ENCODE assay signal across 13 cellular contexts in the genomic region with DNA sequence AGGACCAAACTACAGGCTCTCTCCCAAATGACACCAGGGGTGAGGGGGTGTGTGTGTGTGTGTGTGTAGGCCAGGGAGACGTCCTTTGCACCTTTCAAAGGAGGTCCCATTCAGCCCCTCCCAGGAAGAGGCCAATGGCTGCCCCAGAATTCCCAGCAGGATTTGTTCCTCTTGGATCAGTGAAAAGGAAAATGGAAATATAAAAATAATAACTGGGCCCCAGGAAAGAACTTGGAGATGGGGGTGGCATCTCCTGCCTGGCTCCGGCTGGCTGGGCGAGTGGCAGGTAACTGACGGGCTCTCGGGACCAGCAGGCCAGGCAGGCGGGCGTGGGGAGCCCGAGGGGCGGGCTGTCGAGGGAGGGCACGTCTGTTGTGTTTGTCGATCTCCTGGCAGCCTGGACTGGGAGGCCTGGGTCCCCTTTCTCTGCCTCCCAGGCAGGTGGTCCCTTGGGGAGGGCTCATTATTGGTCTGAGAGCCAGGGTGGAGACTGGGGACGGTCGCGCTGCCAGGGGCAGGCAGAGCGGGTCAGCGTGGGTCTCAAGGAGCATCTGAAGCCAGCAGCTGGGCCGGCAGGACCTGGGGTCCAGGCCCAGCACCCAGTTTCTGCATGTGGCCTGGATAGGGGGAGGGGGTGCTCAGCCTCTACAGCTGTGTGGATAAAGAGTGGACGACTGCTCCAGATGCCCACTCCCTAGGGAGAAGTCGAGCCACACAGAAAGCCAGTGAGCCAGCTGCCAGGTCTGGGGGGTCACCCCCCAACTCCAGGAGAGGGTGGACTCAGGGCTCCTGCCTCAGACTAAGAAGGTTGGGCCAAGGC. TPM values are rescaled to one million over a fixed set of nuclear protein-coding genes. Genes with fewer than 3 reads are reported as not detected.
DNase-seq lines count a peak whose midpoint lies in the region; ATAC-seq and TF ChIP-seq lines count a peak whose summit lies in the region.
"Had no signal": no experiment of that assay in that cellular context is flagged by ENCODE, and none has a peak within 500 bp of the region (broad histone marks: within the 10 kb centered on the region; RNA-seq: fewer than 3 reads in every experiment).

No MANE protein-coding gene starts in this region.

- H3K9me2 ChIP-seq in Loucy (replicated peaks; ENCODE audit: low read depth, low read length): no peaks in the 10 kb centered on the region

- H3K27ac Mint-ChIP-seq in chondrocyte (ENCODE audit: unreplicated experiment) (peak overlapping the region; percentile 57), neural progenitor cell (no peak overlapping the region)

- H3K36me3 Mint-ChIP-seq in chondrocyte (ENCODE audit: low read depth) (no peaks in the 10 kb centered on the region), neural progenitor cell (no peaks in the 10 kb centered on the region)

- DNase-seq in DMS 273 (lab: John Stamatoyannopoulos, UW; ENCODE audit: unreplicated experiment) (peak; percentile 25), DMS 273 treated with DMSO at 0.1 percent for 48 hours (lab: John Stamatoyannopoulos, UW) (no peak), chondrocyte (ENCODE audit: low spot score) (peak; percentile 90), neural progenitor cell (ENCODE audit: low spot score) (peak; percentile 48), NCI-H526 treated with DMSO at 0.1 percent for 48 hours (lab: John Stamatoyannopoulos, UW) (no peak), hepatic stellate cell (ENCODE audit: low spot score) (no peak)
- DNase-seq: cortex of kidney, MM.1S had no signal

- H3K4me3 Mint-ChIP-seq in chondrocyte (ENCODE audit: unreplicated experiment): peak overlapping the region; percentile 38
- peak overlapping the region; percentile 83 for H3K4me3 Mint-ChIP-seq in neural progenitor cell

- H3K4me2 ChIP-seq in Loucy (ENCODE audit: low read depth, low read length, poor library complexity, severe bottlenecking) (peak overlapping the region; percentile 84), neural progenitor cell (peak overlapping the region; percentile 97)

- no peaks in the 10 kb centered on the region for H3K9me3 ChIP-seq in Loucy (ENCODE audit: insufficient read depth, low read depth, low read length)
- no peaks in the 10 kb centered on the region for H3K9me3 ChIP-seq in neural progenitor cell (ENCODE audit: low read depth)
- H3K9me3 ChIP-seq: pancreas had no signal

- H3K9me3 Mint-ChIP-seq in chondrocyte (ENCODE audit: low read depth) (no peaks in the 10 kb centered on the region), neural progenitor cell (peaks cover 2% of the 10 kb centered on the region)

- H3K4me1 ChIP-seq in Loucy (ENCODE audit: insufficient read depth, low read length, poor library complexity, severe bottlenecking) (peaks cover 58% of the 10 kb centered on the region), neural progenitor cell (peaks cover 28% of the 10 kb centered on the region)

- H3K36me3 ChIP-seq in Loucy (ENCODE audit: insufficient read depth, low read length): no peaks in the 10 kb centered on the region
- H3K36me3 ChIP-seq in neural progenitor cell: no peaks in the 10 kb centered on the region
- H3K36me3 ChIP-seq: pancreas had no signal

- H3K4me3 ChIP-seq in Loucy (ENCODE audit: low read length, poor library complexity, severe bottlenecking): peak overlapping the region; percentile 88
- H3K4me3 ChIP-seq in neural progenitor cell: peak overlapping the region; percentile 68

- H2AFZ ChIP-seq in Loucy (ENCODE audit: low read length): no peak overlapping the region
- H2AFZ ChIP-seq in neural progenitor cell (replicated peaks): no peak overlapping the region

- H3K27me3 Mint-ChIP-seq in chondrocyte (ENCODE audit: low read depth): peaks cover 4% of the 10 kb centered on the region
- peaks cover 30% of the 10 kb centered on the region for H3K27me3 Mint-ChIP-seq in neural progenitor cell (ENCODE audit: insufficient read depth, low read depth)

- no peak overlapping the region for H3K27ac ChIP-seq in neural progenitor cell
- H3K27ac ChIP-seq: 22Rv1, pancreas had no signal

- peaks cover 26% of the 10 kb centered on the region for H3K4me1 Mint-ChIP-seq in chondrocyte (ENCODE audit: low read depth)
- peaks cover 40% of the 10 kb centered on the region for H3K4me1 Mint-ChIP-seq in neural progenitor cell

- ATAC-seq in HG03139 (IDR thresholded peaks at IDR 0.05; ENCODE audit: unreplicated experiment): no peak
- ATAC-seq: Right ventricle myocardium inferior had no signal

- H3F3A ChIP-seq in Loucy (ENCODE audit: low read depth): peaks cover 16% of the 10 kb centered on the region
- H3F3A ChIP-seq in neural progenitor cell (ENCODE audit: low read depth): peaks cover 51% of the 10 kb centered on the region

- H4K20me1 ChIP-seq in Loucy (ENCODE audit: insufficient read depth, low read length, poor library complexity, severe bottlenecking) (peaks cover 38% of the 10 kb centered on the region), neural progenitor cell (ENCODE audit: low read depth) (peaks cover 3% of the 10 kb centered on the region)

- H3K27me3 ChIP-seq in Loucy (ENCODE audit: insufficient read depth, low read length, poor library complexity, severe bottlenecking): no peaks in the 10 kb centered on the region
- peaks cover 28% of the 10 kb centered on the region for H3K27me3 ChIP-seq in neural progenitor cell
- H3K27me3 ChIP-seq: pancreas had no signal

- peak overlapping the region; percentile 88 for H3K9ac ChIP-seq in Loucy (ENCODE audit: low read depth, low read length, poor library complexity, severe bottlenecking)
- no peak overlapping the region for H3K9ac ChIP-seq in neural progenitor cell

- TF ChIP-seq CTCF in Loucy (conservative IDR thresholded peaks at IDR 0.05; ENCODE audit: low read length) (no peak), chondrocyte (IDR thresholded peaks at IDR 0.05) (no peak), neural progenitor cell (IDR thresholded peaks at IDR 0.05) (no peak)

- H3K79me2 ChIP-seq in Loucy (ENCODE audit: insufficient read depth, low read length): peaks cover 67% of the 10 kb centered on the region
- H3K79me2 ChIP-seq in neural progenitor cell (ENCODE audit: low read depth): no peaks in the 10 kb centered on the region

RNA-seq across cellular contexts. Expression of gene NOL4L, which starts 3.1 kb away (rescaled TPM):
- total RNA-seq in chondrocyte: 37.7 to 42.7 TPM (median 40.0 TPM) in 3 replicates
- 11.9 and 25.6 TPM in 2 replicates for total RNA-seq in neural progenitor cell (ENCODE audit: low replicate concordance)

Comparison
In these comparisons a context has a peak if more than half of its experiments do, and no peak if none do; other contexts are left out.
1. DNase-seq: peak in DMS 273 (single experiment), chondrocyte (single experiment) and neural progenitor cell (single experiment); none in DMS 273 treated with DMSO at 0.1 percent for 48 hours (single experiment), NCI-H526 treated with DMSO at 0.1 percent for 48 hours (single experiment) and hepatic stellate cell (single experiment).